30 cellular contexts compared by ENCODE assay signal in the genomic region with DNA sequence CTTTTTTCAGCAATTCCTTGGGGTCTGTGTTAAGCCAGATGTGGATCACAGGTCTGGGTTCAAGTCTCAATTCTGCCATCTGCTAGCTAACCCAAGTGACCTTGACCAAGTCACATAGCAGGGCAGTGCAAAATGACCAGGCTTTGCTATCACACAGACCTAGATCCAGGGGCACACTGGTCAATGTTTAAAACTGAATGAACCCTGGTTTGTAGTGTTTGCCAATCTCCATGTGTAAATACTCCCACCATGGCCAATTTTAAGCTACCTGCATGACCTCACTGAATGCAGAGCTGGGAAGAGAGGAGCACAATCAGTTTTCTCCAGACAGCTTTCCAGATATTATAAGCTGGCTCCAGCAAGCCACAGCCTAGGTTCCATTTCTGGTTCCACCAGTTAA.
"Had no signal": no experiment of that assay in that cellular context is flagged by ENCODE, and none has a peak within 500 bp of the region (broad histone marks: within the 10 kb centered on the region; RNA-seq: fewer than 3 reads in every experiment).

No MANE protein-coding gene starts in this region.

- H3K4me3 ChIP-seq: ascending aorta, breast epithelium, cardiac muscle cell, coronary artery, dorsolateral prefrontal cortex had no signal

- H3K27me3 Mint-ChIP-seq: activated CD4-positive, alpha-beta memory T cell treated with anti-CD3 and anti-CD28 coated beads for 36 hours; activated CD4-positive, alpha-beta T cell treated with anti-CD3 and anti-CD28 coated beads for 36 hours; activated CD4-positive, alpha-beta T cell treated with anti-CD3 and anti-CD28 coated beads, Interleukin-2, amount 10 ng/mL, durations not matched to agents 24 days and 14 days; activated naive CD4-positive, alpha-beta T cell treated with anti-CD3 and anti-CD28 coated beads, Interleukin-2, amount 10 ng/mL, durations not matched to agents 7 days and 5 days; activated naive CD8-positive, alpha-beta T cell treated with anti-CD3 and anti-CD28 coated beads, Interleukin-2, amount 10 ng/mL, durations not matched to agents 7 days and 5 days; activated T-cell treated with anti-CD3 and anti-CD28 coated beads, Interleukin-2, amount 50 U/mL, for 24 hours; central memory CD8-positive, alpha-beta T cell; dendritic cell treated with granulocyte-macrophage colony-stimulating factor and Interleukin-4, amounts not matched to agents 40 ng/mL and 50 ng/mL, for 4 days; T-helper 17 cell had no signal

- H3K9me3 ChIP-seq: ascending aorta, breast epithelium had no signal

- H3K9me3 Mint-ChIP-seq: activated CD4-positive, alpha-beta memory T cell treated with anti-CD3 and anti-CD28 coated beads for 36 hours; activated CD4-positive, alpha-beta T cell treated with anti-CD3 and anti-CD28 coated beads, Interleukin-2, amount 10 ng/mL, durations not matched to agents 24 days and 14 days; activated naive CD8-positive, alpha-beta T cell treated with anti-CD3 and anti-CD28 coated beads, Interleukin-2, amount 10 ng/mL, durations not matched to agents 7 days and 5 days; activated T-cell treated with anti-CD3 and anti-CD28 coated beads, Interleukin-2, amount 50 U/mL, for 24 hours; brain; dendritic cell treated with granulocyte-macrophage colony-stimulating factor and Interleukin-4, amounts not matched to agents 40 ng/mL and 50 ng/mL, for 4 days; endodermal cell; T-helper 2 cell treated with Interferon-gamma antibody and Interleukin-4, amounts not matched to agents 5 μg/mL and 100 μg/mL, for 36 hours had no signal

- H3K4me3 Mint-ChIP-seq: activated CD4-positive, alpha-beta memory T cell treated with anti-CD3 and anti-CD28 coated beads for 36 hours; activated CD4-positive, alpha-beta T cell treated with anti-CD3 and anti-CD28 coated beads for 36 hours; activated CD4-positive, alpha-beta T cell treated with anti-CD3 and anti-CD28 coated beads, Interleukin-2, amount 10 ng/mL, durations not matched to agents 24 days and 14 days; activated naive CD4-positive, alpha-beta T cell treated with anti-CD3 and anti-CD28 coated beads, Interleukin-2, amount 10 ng/mL, durations not matched to agents 7 days and 5 days; activated naive CD8-positive, alpha-beta T cell treated with anti-CD3 and anti-CD28 coated beads, Interleukin-2, amount 10 ng/mL, durations not matched to agents 7 days and 5 days; activated T-cell treated with anti-CD3 and anti-CD28 coated beads, Interleukin-2, amount 50 U/mL, for 24 hours; activated T-cell treated with anti-CD3 and anti-CD28 coated beads, Interleukin-2, amount 50 U/mL, for 72 hours; brain; central memory CD8-positive, alpha-beta T cell; dendritic cell treated with granulocyte-macrophage colony-stimulating factor and Interleukin-4, amounts not matched to agents 40 ng/mL and 50 ng/mL, for 4 days; endodermal cell; T-helper 17 cell; T-helper 2 cell treated with Interferon-gamma antibody and Interleukin-4, amounts not matched to agents 5 μg/mL and 100 μg/mL, for 36 hours had no signal

- ATAC-seq: activated CD4-positive, alpha-beta T cell treated with anti-CD3 and anti-CD28 coated beads for 36 hours; activated naive CD4-positive, alpha-beta T cell treated with anti-CD3 and anti-CD28 coated beads, Interleukin-2, amount 50 U/mL, for 72 hours; activated T-cell treated with anti-CD3 and anti-CD28 coated beads, Interleukin-2, amount 50 U/mL, for 72 hours; esophagus mucosa; T-helper 17 cell had no signal

- H3K27ac ChIP-seq: ascending aorta, breast epithelium, cardiac muscle cell, coronary artery, dorsolateral prefrontal cortex had no signal

- H3K27ac Mint-ChIP-seq: activated CD4-positive, alpha-beta memory T cell treated with anti-CD3 and anti-CD28 coated beads for 36 hours; activated CD4-positive, alpha-beta T cell treated with anti-CD3 and anti-CD28 coated beads for 36 hours; activated CD4-positive, alpha-beta T cell treated with anti-CD3 and anti-CD28 coated beads, Interleukin-2, amount 10 ng/mL, durations not matched to agents 24 days and 14 days; activated naive CD4-positive, alpha-beta T cell treated with anti-CD3 and anti-CD28 coated beads, Interleukin-2, amount 10 ng/mL, durations not matched to agents 7 days and 5 days; activated naive CD4-positive, alpha-beta T cell treated with anti-CD3 and anti-CD28 coated beads, Interleukin-2, amount 50 U/mL, for 72 hours; activated naive CD8-positive, alpha-beta T cell treated with anti-CD3 and anti-CD28 coated beads, Interleukin-2, amount 10 ng/mL, durations not matched to agents 7 days and 5 days; activated T-cell treated with anti-CD3 and anti-CD28 coated beads, Interleukin-2, amount 50 U/mL, for 24 hours; activated T-cell treated with anti-CD3 and anti-CD28 coated beads, Interleukin-2, amount 50 U/mL, for 72 hours; brain; dendritic cell treated with granulocyte-macrophage colony-stimulating factor and Interleukin-4, amounts not matched to agents 40 ng/mL and 50 ng/mL, for 4 days; endodermal cell; T-helper 17 cell; T-helper 2 cell treated with Interferon-gamma antibody and Interleukin-4, amounts not matched to agents 5 μg/mL and 100 μg/mL, for 36 hours had no signal

- H3K27me3 ChIP-seq: ascending aorta, breast epithelium, cardiac muscle cell, dorsolateral prefrontal cortex had no signal

- DNase-seq: activated CD4-positive, alpha-beta memory T cell treated with anti-CD3 and anti-CD28 coated beads for 36 hours; activated CD4-positive, alpha-beta T cell treated with anti-CD3 and anti-CD28 coated beads for 36 hours; activated CD4-positive, alpha-beta T cell treated with anti-CD3 and anti-CD28 coated beads, Interleukin-2, amount 10 ng/mL, durations not matched to agents 24 days and 14 days; activated CD4-positive, CD25-positive, alpha-beta regulatory T cell; activated CD4-positive, CD25-positive, alpha-beta regulatory T cell treated with anti-CD3 and anti-CD28 coated beads, Interleukin-2, amount 50 U/mL, for 72 hours; activated CD8-positive, alpha-beta memory T cell treated with anti-CD3 and anti-CD28 coated beads, Interleukin-2, amount 50 U/mL, for 48 hours; activated gamma-delta T cell; activated naive CD4-positive, alpha-beta T cell; activated naive CD4-positive, alpha-beta T cell treated with anti-CD3 and anti-CD28 coated beads, Interleukin-2, amount 10 ng/mL, durations not matched to agents 7 days and 5 days; activated naive CD8-positive, alpha-beta T cell treated with anti-CD3 and anti-CD28 coated beads, Interleukin-2, amount 10 ng/mL, durations not matched to agents 7 days and 5 days; activated T-cell treated with anti-CD3 and anti-CD28 coated beads for 4 hours; activated T-cell treated with anti-CD3 and anti-CD28 coated beads, Interleukin-2, amount 50 U/mL, for 24 hours; activated T-cell treated with anti-CD3 and anti-CD28 coated beads, Interleukin-2, amount 50 U/mL, for 72 hours; dorsolateral prefrontal cortex; effector memory CD4-positive, alpha-beta T cell; endodermal cell; foreskin fibroblast; head of caudate nucleus; T-helper 17 cell; T1000 had no signal

- H3K4me1 ChIP-seq: ascending aorta, breast epithelium had no signal

- H3K36me3 ChIP-seq: ascending aorta, breast epithelium, cardiac muscle cell had no signal

- H3K4me1 Mint-ChIP-seq: activated CD4-positive, alpha-beta T cell treated with anti-CD3 and anti-CD28 coated beads for 36 hours; activated CD4-positive, alpha-beta T cell treated with anti-CD3 and anti-CD28 coated beads, Interleukin-2, amount 10 ng/mL, durations not matched to agents 24 days and 14 days; activated naive CD4-positive, alpha-beta T cell treated with anti-CD3 and anti-CD28 coated beads, Interleukin-2, amount 10 ng/mL, durations not matched to agents 7 days and 5 days; activated naive CD8-positive, alpha-beta T cell treated with anti-CD3 and anti-CD28 coated beads, Interleukin-2, amount 10 ng/mL, durations not matched to agents 7 days and 5 days; brain; central memory CD8-positive, alpha-beta T cell; endodermal cell; T-helper 17 cell had no signal

- H3K36me3 Mint-ChIP-seq: activated CD4-positive, alpha-beta memory T cell treated with anti-CD3 and anti-CD28 coated beads for 36 hours; activated naive CD4-positive, alpha-beta T cell treated with anti-CD3 and anti-CD28 coated beads, Interleukin-2, amount 10 ng/mL, durations not matched to agents 7 days and 5 days; activated naive CD4-positive, alpha-beta T cell treated with anti-CD3 and anti-CD28 coated beads, Interleukin-2, amount 50 U/mL, for 72 hours; activated naive CD8-positive, alpha-beta T cell treated with anti-CD3 and anti-CD28 coated beads, Interleukin-2, amount 10 ng/mL, durations not matched to agents 7 days and 5 days; brain had no signal
